11 cellular contexts compared by ENCODE assay signal in genomic region chr3:129058441-129059194, GRCh38. TPM values are rescaled to one million over a fixed set of nuclear protein-coding genes. Genes with fewer than 3 reads are reported as not detected.
DNase-seq lines count a peak whose midpoint lies in the region; ATAC-seq and TF ChIP-seq lines count a peak whose summit lies in the region.
"Had no signal": no experiment of that assay in that cellular context is flagged by ENCODE, and none has a peak within 500 bp of the region (broad histone marks: within the 10 kb centered on the region; RNA-seq: fewer than 3 reads in every experiment).

No MANE protein-coding gene starts in this region.

- H4K20me1 ChIP-seq in H9 (ENCODE audit: control insufficient read depth, insufficient read depth, insufficient read length) = no peaks in the 10 kb centered on the region

- POLR2A ChIA-PET in activated CD8-positive, alpha-beta T cell treated with anti-CD3 and anti-CD28 coated beads for 36 hours (lab: Charles Lee) = interaction anchor here (1.2 kb wide), 1 partner anchor 125 kb away, joined by 3 read pairs; the partner anchor contains the start of gene CNBP

- H2BK5ac ChIP-seq in neuronal stem cell (ENCODE audit: low read length) (no peak overlapping the region), H9 (ENCODE audit: insufficient read length, low read length) (no peak overlapping the region)

- H3K4me2 ChIP-seq in neuronal stem cell (ENCODE audit: insufficient read depth, low read length, poor library complexity, severe bottlenecking) = no peak overlapping the region
- H3K4me2 ChIP-seq in H9 (ENCODE audit: insufficient read depth, insufficient read length, low read length) = no peak overlapping the region

- no peak overlapping the region for H3K4ac ChIP-seq in neuronal stem cell (ENCODE audit: low read length)
- H3K4ac ChIP-seq in H9 (ENCODE audit: low read depth, low read length) = no peak overlapping the region

- no peak overlapping the region for H2BK12ac ChIP-seq in neuronal stem cell (ENCODE audit: low read length)
- H2BK12ac ChIP-seq in H9 (ENCODE audit: insufficient read length, low read depth, low read length) = no peak overlapping the region

- no peak overlapping the region for H3T11ph ChIP-seq in H9 (ENCODE audit: low read length)

- H3K4me3 Mint-ChIP-seq in activated CD8-positive, alpha-beta T cell treated with anti-CD3 and anti-CD28 coated beads for 36 hours = no peak overlapping the region
- no peak overlapping the region; a peak in 1 of 5 replicates for H3K4me3 Mint-ChIP-seq in H9

- no peaks in the 10 kb centered on the region for H3K23me2 ChIP-seq in H9 (ENCODE audit: insufficient read length, low read depth, low read length, poor library complexity, severe bottlenecking)

- peak overlapping the region; percentile 21 for H2AFZ ChIP-seq in neuronal stem cell (ENCODE audit: low read length)
- no peak overlapping the region for H2AFZ ChIP-seq in H9 (ENCODE audit: low read length)

- H3K4me1 ChIP-seq in neuronal stem cell (ENCODE audit: control insufficient read depth in 2 of 2, insufficient read depth in 1 of 2, low read depth in 1 of 2, low read length in 2 of 2) = peaks cover 0 to 2% of the 10 kb centered on the region in 2 donors
- H3K4me1 ChIP-seq in H9 (ENCODE audit: insufficient read depth, low read length) = no peaks in the 10 kb centered on the region

- H3K4me3 ChIP-seq in GM12865 (ENCODE audit: low read depth, low read length) = no peak overlapping the region
- H3K4me3 ChIP-seq in neuronal stem cell (ENCODE audit: low read length in 2 of 2) = peak overlapping the region in 1 of 2 donors; percentile 44

- CTCF ChIA-PET in activated CD8-positive, alpha-beta T cell treated with anti-CD3 and anti-CD28 coated beads for 36 hours (lab: Charles Lee) = interaction anchor here (1.0 kb wide), 1 partner anchor 88 kb away, joined by 3 read pairs; no protein-coding TSS in a partner anchor

- peak; percentile 56 for DNase-seq in GM12865 (ENCODE audit: low read depth)
- DNase-seq in activated CD8-positive, alpha-beta T cell treated with anti-CD3 and anti-CD28 coated beads for 36 hours = peak; percentile 36
- no peak for DNase-seq in neuronal stem cell (ENCODE audit: low spot score)
- no peak for DNase-seq in hepatic stellate cell (ENCODE audit: low spot score)
- DNase-seq in COLO829 (ENCODE audit: low spot score) = no peak
- DNase-seq in H9 = no peak
- DNase-seq: kidney glomerular epithelial cell had no signal

- no peak overlapping the region for H3K27ac ChIP-seq in neuronal stem cell (replicated peaks; ENCODE audit: low read length)
- no peak overlapping the region for H3K27ac ChIP-seq in H9 (ENCODE audit: insufficient read length, low read depth, low read length)

- H2BK120ac ChIP-seq in neuronal stem cell (ENCODE audit: low read depth, low read length) = no peak overlapping the region
- H2BK120ac ChIP-seq in H9 (ENCODE audit: low read depth, low read length, poor library complexity, severe bottlenecking) = no peak overlapping the region

- no peak overlapping the region for H2BK20ac ChIP-seq in H9 (ENCODE audit: low read depth, low read length, poor library complexity, severe bottlenecking)

- H3K9ac ChIP-seq in neuronal stem cell (ENCODE audit: low read depth, low read length, poor library complexity) = no peak overlapping the region
- H3K9ac ChIP-seq in H9 (ENCODE audit: extremely low read depth, insufficient read length, low read length) = no peak overlapping the region

- H3K9me3 Mint-ChIP-seq in activated CD8-positive, alpha-beta T cell treated with anti-CD3 and anti-CD28 coated beads for 36 hours = no peaks in the 10 kb centered on the region
- H3K9me3 Mint-ChIP-seq in H9 = no peaks in the 10 kb centered on the region; a peak in 1 of 5 replicates

- no peak overlapping the region for H3K18ac ChIP-seq in neuronal stem cell (ENCODE audit: low read length)
- no peak overlapping the region for H3K18ac ChIP-seq in H9 (ENCODE audit: insufficient read length, low read depth, low read length)

- ATAC-seq in HG02798 (IDR thresholded peaks at IDR 0.05; ENCODE audit: poor library complexity, unreplicated experiment) (peak; percentile 75), GM21423 (IDR thresholded peaks at IDR 0.05; ENCODE audit: unreplicated experiment) (no peak)
- ATAC-seq in activated CD8-positive, alpha-beta T cell treated with anti-CD3 and anti-CD28 coated beads for 36 hours = peak; percentile 43
- ATAC-seq: HCT116 had no signal

- no peaks in the 10 kb centered on the region for H3K79me2 ChIP-seq in H9 (ENCODE audit: insufficient read depth, low read length)

- no peak overlapping the region for H3K56ac ChIP-seq in H9 (ENCODE audit: insufficient read length, low read depth, low read length)

- H3K27me3 ChIP-seq in neuronal stem cell (ENCODE audit: control insufficient read depth in 3 of 3, insufficient read depth in 3 of 3, low read depth in 1 of 3, low read length in 3 of 3) = peaks cover 0 to 8% (median 0%) of the 10 kb centered on the region in 3 experiments
- no peaks in the 10 kb centered on the region for H3K27me3 ChIP-seq in H9 (ENCODE audit: insufficient read depth, low read length)

- WGBS in neuronal stem cell (ENCODE audit: extremely low coverage in 2 of 2, insufficient read length in 2 of 2, insufficient replicate concordance in 1 of 2), 2 donors = no CpG with 5 or more reads among the region's 4 CpGs
- WGBS in H9 (ENCODE audit: extremely low coverage, insufficient read length, low lambda C conversion rate) = no CpG with 5 or more reads among the region's 4 CpGs

- H4K91ac ChIP-seq in neuronal stem cell (ENCODE audit: low read depth, low read length, poor library complexity) (no peak overlapping the region), H9 (ENCODE audit: insufficient read length, low read depth, low read length) (no peak overlapping the region)

- no peak for TF ChIP-seq CTCF in GM12865 (IDR thresholded peaks at IDR 0.05; ENCODE audit: insufficient read depth, low read depth, low read length, missing control alignments)
- TF ChIP-seq CTCF in activated CD8-positive, alpha-beta T cell treated with anti-CD3 and anti-CD28 coated beads for 36 hours (IDR thresholded peaks at IDR 0.05) = no peak
- no peak for TF ChIP-seq CTCF in H9 (conservative IDR thresholded peaks at IDR 0.05)

- H4K8ac ChIP-seq in neuronal stem cell (ENCODE audit: low read depth, low read length) = no peak overlapping the region
- H4K8ac ChIP-seq in H9 (replicated peaks; ENCODE audit: insufficient read length, low read depth, low read length) = no peak overlapping the region

- no peaks in the 10 kb centered on the region for H3K36me3 ChIP-seq in neuronal stem cell (replicated peaks in 1 of 2; ENCODE audit: control insufficient read depth in 2 of 2, insufficient read depth in 2 of 2, low read length in 2 of 2)

- peaks cover 4% of the 10 kb centered on the region for H3K4me1 Mint-ChIP-seq in activated CD8-positive, alpha-beta T cell treated with anti-CD3 and anti-CD28 coated beads for 36 hours (ENCODE audit: low read depth)
- peaks cover 2 to 8% of the 10 kb centered on the region in 2 experiments; a peak in 3 of 4 replicates for H3K4me1 Mint-ChIP-seq in H9

- intact Hi-C loops in activated CD8-positive, alpha-beta T cell treated with anti-CD3 and anti-CD28 coated beads for 36 hours (cut with micrococcal nuclease) = loop anchor here (10.0 kb wide), 1 partner anchor 56 kb away; no protein-coding TSS in a partner anchor

- H2AK5ac ChIP-seq in neuronal stem cell (ENCODE audit: low read depth, low read length) = no peak overlapping the region
- no peak overlapping the region for H2AK5ac ChIP-seq in H9 (ENCODE audit: insufficient read length, low read length)

- no peak overlapping the region for H3K27ac Mint-ChIP-seq in activated CD8-positive, alpha-beta T cell treated with anti-CD3 and anti-CD28 coated beads for 36 hours
- peak overlapping the region in 1 of 3 experiments; percentile 77; a peak in 1 of 7 replicates for H3K27ac Mint-ChIP-seq in H9

- H3K36me3 Mint-ChIP-seq in activated CD8-positive, alpha-beta T cell treated with anti-CD3 and anti-CD28 coated beads for 36 hours (ENCODE audit: low read depth) = no peaks in the 10 kb centered on the region
- no peaks in the 10 kb centered on the region for H3K36me3 Mint-ChIP-seq in H9 (ENCODE audit: insufficient read depth in 1 of 3, low read depth in 3 of 3)

- H3K14ac ChIP-seq in neuronal stem cell (ENCODE audit: low read length) (no peak overlapping the region), H9 (ENCODE audit: insufficient read depth, low read length) (no peak overlapping the region)

- H3K9me3 ChIP-seq in neuronal stem cell (replicated peaks in 1 of 2; ENCODE audit: control insufficient read depth in 2 of 2, insufficient read depth in 1 of 2, low read depth in 1 of 2, low read length in 2 of 2) (no peaks in the 10 kb centered on the region), H9 (ENCODE audit: control insufficient read depth, low read depth, low read length) (no peaks in the 10 kb centered on the region)

- no peak overlapping the region for H2BK15ac ChIP-seq in neuronal stem cell (ENCODE audit: low read length)
- no peak overlapping the region for H2BK15ac ChIP-seq in H9 (ENCODE audit: low read depth, low read length)

- no peak overlapping the region for H4K5ac ChIP-seq in H9 (ENCODE audit: insufficient read length, low read depth, low read length)

- no peaks in the 10 kb centered on the region for H3K79me1 ChIP-seq in neuronal stem cell (ENCODE audit: low read depth, low read length)
- no peaks in the 10 kb centered on the region for H3K79me1 ChIP-seq in H9 (ENCODE audit: insufficient read depth, low read depth, low read length, poor library complexity, severe bottlenecking)

- H3K23ac ChIP-seq in neuronal stem cell (ENCODE audit: low read depth, low read length, poor library complexity) = no peak overlapping the region
- no peak overlapping the region for H3K23ac ChIP-seq in H9 (ENCODE audit: insufficient read length, low read depth, low read length)

- H3K27me3 Mint-ChIP-seq in activated CD8-positive, alpha-beta T cell treated with anti-CD3 and anti-CD28 coated beads for 36 hours = no peaks in the 10 kb centered on the region
- H3K27me3 Mint-ChIP-seq in H9 (ENCODE audit: low read depth) = peaks cover 9% of the 10 kb centered on the region

RNA-seq across cellular contexts. Expression of gene GP9, which starts 2.0 kb away (rescaled TPM):
- total RNA-seq in activated CD8-positive, alpha-beta T cell treated with anti-CD3 and anti-CD28 coated beads for 36 hours = not detected
- polyA plus RNA-seq in neuronal stem cell (2013, experiment 1 of 2) = not detected
- not detected for polyA plus RNA-seq in neuronal stem cell (2013, experiment 2 of 2)
- not detected in 2 replicates for total RNA-seq in H9 (2021)
- total RNA-seq: astrocyte had no signal

RNA-seq across cellular contexts. Expression of gene EFCC1, which starts 57.5 kb away (rescaled TPM):
- total RNA-seq in activated CD8-positive, alpha-beta T cell treated with anti-CD3 and anti-CD28 coated beads for 36 hours = under 1 TPM; 0.16 to 0.38 TPM
- 0.96 TPM for polyA plus RNA-seq in neuronal stem cell (2013, experiment 1 of 2)
- polyA plus RNA-seq in neuronal stem cell (2013, experiment 2 of 2) = 0.93 TPM
- 0.09 TPM in 1 of 2 replicates, not detected in the other for total RNA-seq in H9 (2021)
- total RNA-seq: astrocyte had no signal

Comparison
In these comparisons a context has a peak if more than half of its experiments do, and no peak if none do; other contexts are left out.
1. DNase-seq: peak in GM12865 (single experiment) and activated CD8-positive, alpha-beta T cell treated with anti-CD3 and anti-CD28 coated beads for 36 hours (single experiment); none in neuronal stem cell (single experiment), hepatic stellate cell (single experiment), COLO829 (single experiment) and H9 (single experiment).